In the genomic region with DNA sequence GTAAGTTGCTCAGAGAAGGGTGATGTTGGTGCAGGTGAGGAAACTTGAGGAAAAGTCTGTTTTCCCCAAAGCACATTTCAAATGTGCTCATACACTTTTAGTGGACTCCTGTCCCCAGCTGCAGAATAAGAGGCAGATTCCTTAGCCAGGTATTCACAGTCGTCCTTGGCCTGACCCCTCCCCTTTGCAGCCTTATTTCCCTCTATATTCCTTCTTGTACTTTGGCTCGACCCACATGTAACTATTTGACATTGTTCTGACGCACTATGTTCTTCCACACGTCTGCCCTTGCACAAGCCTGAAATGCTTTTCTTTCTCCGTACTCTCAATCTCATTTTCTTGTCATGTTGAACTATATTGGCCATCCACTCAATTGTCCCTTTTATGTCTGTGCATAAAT, we compare ENCODE assay signal across 34 cellular contexts.
"Had no signal": no experiment of that assay in that cellular context is flagged by ENCODE, and none has a peak within 500 bp of the region (broad histone marks: within the 10 kb centered on the region; RNA-seq: fewer than 3 reads in every experiment).

No MANE protein-coding gene starts in this region.

- H3K36me3 ChIP-seq: adrenal gland, breast epithelium, cardiac muscle cell had no signal

- H3K27me3 ChIP-seq: adrenal gland, breast epithelium, cardiac muscle cell, dorsolateral prefrontal cortex had no signal

- H3K4me3 ChIP-seq: adrenal gland, breast epithelium, cardiac muscle cell, coronary artery, dorsolateral prefrontal cortex had no signal

- H3K27me3 Mint-ChIP-seq: activated CD4-positive, alpha-beta T cell treated with anti-CD3 and anti-CD28 coated beads, Interleukin-2, amount 10 ng/mL, durations not matched to agents 24 days and 14 days; activated CD8-positive, alpha-beta memory T cell treated with anti-CD3 and anti-CD28 coated beads, Interleukin-2, amount 10 ng/mL, durations not matched to agents 7 days and 5 days; activated naive CD8-positive, alpha-beta T cell treated with anti-CD3 and anti-CD28 coated beads, Interleukin-2, amount 50 U/mL, for 24 hours had no signal

- DNase-seq: activated CD4-positive, alpha-beta memory T cell treated with anti-CD3 and anti-CD28 coated beads for 36 hours; activated CD4-positive, alpha-beta T cell treated with anti-CD3 and anti-CD28 coated beads for 36 hours; activated CD4-positive, alpha-beta T cell treated with anti-CD3 and anti-CD28 coated beads, Interleukin-2, amount 10 ng/mL, durations not matched to agents 24 days and 14 days; activated CD4-positive, CD25-positive, alpha-beta regulatory T cell; activated CD4-positive, CD25-positive, alpha-beta regulatory T cell treated with anti-CD3 and anti-CD28 coated beads, Interleukin-2, amount 50 U/mL, for 72 hours; activated CD8-positive, alpha-beta memory T cell treated with anti-CD3 and anti-CD28 coated beads, Interleukin-2, amount 10 ng/mL, durations not matched to agents 7 days and 5 days; activated CD8-positive, alpha-beta memory T cell treated with anti-CD3 and anti-CD28 coated beads, Interleukin-2, amount 50 U/mL, for 4 hours; activated CD8-positive, alpha-beta T cell treated with anti-CD3 and anti-CD28 coated beads, Interleukin-2, amount 10 ng/mL, durations not matched to agents 7 days and 5 days; activated effector memory CD4-positive, alpha-beta T cell treated with anti-CD3 and anti-CD28 coated beads, Interleukin-2, amount 50 U/mL, for 16 hours; activated naive CD4-positive, alpha-beta T cell treated with anti-CD3 and anti-CD28 coated beads for 36 hours; activated naive CD8-positive, alpha-beta T cell treated with anti-CD3 and anti-CD28 coated beads for 36 hours; activated naive CD8-positive, alpha-beta T cell treated with anti-CD3 and anti-CD28 coated beads, Interleukin-2, amount 50 U/mL, for 24 hours; activated T-cell treated with anti-CD3 and anti-CD28 coated beads, Interleukin-2, amount 50 U/mL, for 1 hour; activated T-cell treated with anti-CD3 and anti-CD28 coated beads, Interleukin-2, amount 50 U/mL, for 48 hours; adrenal gland; amygdala; aorta; central memory CD4-positive, alpha-beta T cell; cerebellar nuclear complex; dorsolateral prefrontal cortex; effector memory CD4-positive, alpha-beta T cell; endodermal cell; foreskin fibroblast; glutamatergic neuron; T-helper 2 cell had no signal

- H3K36me3 Mint-ChIP-seq: activated CD4-positive, alpha-beta memory T cell treated with anti-CD3 and anti-CD28 coated beads for 36 hours; activated CD8-positive, alpha-beta memory T cell treated with anti-CD3 and anti-CD28 coated beads, Interleukin-2, amount 10 ng/mL, durations not matched to agents 7 days and 5 days; activated naive CD4-positive, alpha-beta T cell treated with anti-CD3 and anti-CD28 coated beads, Interleukin-2, amount 50 U/mL, for 24 hours; activated naive CD8-positive, alpha-beta T cell treated with anti-CD3 and anti-CD28 coated beads for 36 hours; brain had no signal

- H3K27ac Mint-ChIP-seq: activated CD4-positive, alpha-beta memory T cell treated with anti-CD3 and anti-CD28 coated beads for 36 hours; activated CD4-positive, alpha-beta T cell treated with anti-CD3 and anti-CD28 coated beads for 36 hours; activated CD4-positive, alpha-beta T cell treated with anti-CD3 and anti-CD28 coated beads, Interleukin-2, amount 10 ng/mL, durations not matched to agents 24 days and 14 days; activated CD8-positive, alpha-beta memory T cell treated with anti-CD3 and anti-CD28 coated beads, Interleukin-2, amount 10 ng/mL, durations not matched to agents 7 days and 5 days; activated CD8-positive, alpha-beta T cell treated with anti-CD3 and anti-CD28 coated beads, Interleukin-2, amount 10 ng/mL, durations not matched to agents 7 days and 5 days; activated naive CD4-positive, alpha-beta T cell treated with anti-CD3 and anti-CD28 coated beads for 36 hours; activated naive CD4-positive, alpha-beta T cell treated with anti-CD3 and anti-CD28 coated beads, Interleukin-2, amount 50 U/mL, for 24 hours; activated naive CD8-positive, alpha-beta T cell treated with anti-CD3 and anti-CD28 coated beads for 36 hours; activated naive CD8-positive, alpha-beta T cell treated with anti-CD3 and anti-CD28 coated beads, Interleukin-2, amount 50 U/mL, for 24 hours; activated T-helper 1 cell treated with anti-CD3 and anti-CD28 coated beads, Interleukin-12 subunit alpha, Interleukin-12 subunit beta, Interleukin-2, Interleukin-4 antibody, amounts not matched to agents 30 ng/mL and 10 ng/mL and 1 ng/mL, durations not matched to agents 14 hours and 24 hours and 36 hours; activated T-helper 2 cell treated with anti-CD3 and anti-CD28 coated beads, Interferon-gamma antibody, Interleukin-2, Interleukin-4, amounts not matched to agents 10 μg/mL and 5 μg/mL and 100 μg/mL, durations not matched to agents 14 hours and 24 hours and 36 hours; brain; dendritic cell treated with granulocyte-macrophage colony-stimulating factor and Interleukin-4, amounts not matched to agents 40 ng/mL and 50 ng/mL, for 4 days; endodermal cell had no signal

- H3K4me3 Mint-ChIP-seq: activated CD4-positive, alpha-beta memory T cell treated with anti-CD3 and anti-CD28 coated beads for 36 hours; activated CD4-positive, alpha-beta T cell treated with anti-CD3 and anti-CD28 coated beads for 36 hours; activated CD4-positive, alpha-beta T cell treated with anti-CD3 and anti-CD28 coated beads, Interleukin-2, amount 10 ng/mL, durations not matched to agents 24 days and 14 days; activated CD8-positive, alpha-beta memory T cell treated with anti-CD3 and anti-CD28 coated beads, Interleukin-2, amount 10 ng/mL, durations not matched to agents 7 days and 5 days; activated CD8-positive, alpha-beta T cell treated with anti-CD3 and anti-CD28 coated beads, Interleukin-2, amount 10 ng/mL, durations not matched to agents 7 days and 5 days; activated naive CD4-positive, alpha-beta T cell treated with anti-CD3 and anti-CD28 coated beads for 36 hours; activated naive CD4-positive, alpha-beta T cell treated with anti-CD3 and anti-CD28 coated beads, Interleukin-2, amount 50 U/mL, for 24 hours; activated naive CD8-positive, alpha-beta T cell treated with anti-CD3 and anti-CD28 coated beads for 36 hours; activated naive CD8-positive, alpha-beta T cell treated with anti-CD3 and anti-CD28 coated beads, Interleukin-2, amount 50 U/mL, for 24 hours; activated T-helper 1 cell treated with anti-CD3 and anti-CD28 coated beads, Interleukin-12 subunit alpha, Interleukin-12 subunit beta, Interleukin-2, Interleukin-4 antibody, amounts not matched to agents 30 ng/mL and 10 ng/mL and 1 ng/mL, durations not matched to agents 14 hours and 24 hours and 36 hours; brain; dendritic cell treated with granulocyte-macrophage colony-stimulating factor and Interleukin-4, amounts not matched to agents 40 ng/mL and 50 ng/mL, for 4 days; endodermal cell had no signal

- H3K4me1 Mint-ChIP-seq: activated CD4-positive, alpha-beta T cell treated with anti-CD3 and anti-CD28 coated beads for 36 hours; activated CD4-positive, alpha-beta T cell treated with anti-CD3 and anti-CD28 coated beads, Interleukin-2, amount 10 ng/mL, durations not matched to agents 24 days and 14 days; activated CD8-positive, alpha-beta memory T cell treated with anti-CD3 and anti-CD28 coated beads, Interleukin-2, amount 10 ng/mL, durations not matched to agents 7 days and 5 days; activated naive CD4-positive, alpha-beta T cell treated with anti-CD3 and anti-CD28 coated beads, Interleukin-2, amount 50 U/mL, for 24 hours; activated naive CD8-positive, alpha-beta T cell treated with anti-CD3 and anti-CD28 coated beads for 36 hours; activated naive CD8-positive, alpha-beta T cell treated with anti-CD3 and anti-CD28 coated beads, Interleukin-2, amount 50 U/mL, for 24 hours had no signal

- H3K9me3 Mint-ChIP-seq: activated CD4-positive, alpha-beta memory T cell treated with anti-CD3 and anti-CD28 coated beads for 36 hours; activated CD4-positive, alpha-beta T cell treated with anti-CD3 and anti-CD28 coated beads, Interleukin-2, amount 10 ng/mL, durations not matched to agents 24 days and 14 days; activated naive CD4-positive, alpha-beta T cell treated with anti-CD3 and anti-CD28 coated beads for 36 hours; activated naive CD8-positive, alpha-beta T cell treated with anti-CD3 and anti-CD28 coated beads for 36 hours; activated naive CD8-positive, alpha-beta T cell treated with anti-CD3 and anti-CD28 coated beads, Interleukin-2, amount 50 U/mL, for 24 hours; activated T-helper 1 cell treated with anti-CD3 and anti-CD28 coated beads, Interleukin-12 subunit alpha, Interleukin-12 subunit beta, Interleukin-2, Interleukin-4 antibody, amounts not matched to agents 30 ng/mL and 10 ng/mL and 1 ng/mL, durations not matched to agents 14 hours and 24 hours and 36 hours; activated T-helper 2 cell treated with anti-CD3 and anti-CD28 coated beads, Interferon-gamma antibody, Interleukin-2, Interleukin-4, amounts not matched to agents 10 μg/mL and 5 μg/mL and 100 μg/mL, durations not matched to agents 14 hours and 24 hours and 36 hours; dendritic cell treated with granulocyte-macrophage colony-stimulating factor and Interleukin-4, amounts not matched to agents 40 ng/mL and 50 ng/mL, for 4 days; endodermal cell had no signal

- ATAC-seq: activated CD4-positive, alpha-beta T cell treated with anti-CD3 and anti-CD28 coated beads for 36 hours; activated CD8-positive, alpha-beta memory T cell treated with anti-CD3 and anti-CD28 coated beads, Interleukin-2, amount 10 ng/mL, durations not matched to agents 7 days and 5 days; activated CD8-positive, alpha-beta T cell treated with anti-CD3 and anti-CD28 coated beads, Interleukin-2, amount 10 ng/mL, durations not matched to agents 7 days and 5 days; activated naive CD8-positive, alpha-beta T cell treated with anti-CD3 and anti-CD28 coated beads, Interleukin-2, amount 50 U/mL, for 24 hours; esophagus mucosa had no signal

- H3K9me3 ChIP-seq: adrenal gland, breast epithelium had no signal

- H3K27ac ChIP-seq: adrenal gland, breast epithelium, cardiac muscle cell, coronary artery, dorsolateral prefrontal cortex had no signal
